ENCODE assay signal across 9 cellular contexts in the genomic region with DNA sequence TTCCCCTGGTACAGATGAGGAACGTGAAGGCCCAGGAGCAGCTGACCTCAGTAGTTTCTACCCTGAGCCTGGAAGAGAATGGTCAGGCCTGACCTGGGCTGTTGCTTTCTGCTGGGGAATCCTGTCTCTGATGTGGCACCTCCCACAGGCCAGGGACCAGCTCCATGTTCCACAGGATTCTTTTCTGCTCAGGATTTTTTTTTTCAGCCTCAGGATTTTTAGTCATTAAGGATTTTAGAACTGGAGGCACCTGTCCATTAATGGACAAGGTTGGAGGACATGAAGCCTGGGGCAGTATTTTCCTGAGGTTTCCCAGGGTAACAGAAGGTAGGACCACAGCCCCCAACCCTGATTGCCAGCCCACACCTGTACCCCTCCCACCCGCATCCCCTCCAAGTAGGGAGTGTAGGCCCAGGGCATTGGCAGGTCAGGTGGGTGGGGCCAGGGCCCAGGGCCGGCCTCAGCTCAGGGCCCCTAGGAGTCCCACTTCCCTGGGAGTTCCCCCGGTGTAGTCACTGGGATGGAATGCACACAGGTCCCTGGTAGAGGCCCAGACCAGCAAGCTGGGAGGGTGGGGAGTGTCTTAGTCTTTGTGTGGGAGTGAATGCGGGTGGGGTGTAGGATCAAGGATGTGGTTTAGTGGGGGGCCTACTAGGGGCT. TPM values are rescaled to one million over a fixed set of nuclear protein-coding genes. Genes with fewer than 3 reads are reported as not detected.
DNase-seq lines count a peak whose midpoint lies in the region; ATAC-seq, FAIRE-seq and TF ChIP-seq lines count a peak whose summit lies in the region.
"Had no signal": no experiment of that assay in that cellular context is flagged by ENCODE, and none has a peak within 500 bp of the region (broad histone marks: within the 10 kb centered on the region; RNA-seq: fewer than 3 reads in every experiment).

No MANE protein-coding gene starts in this region.

- H3K9me3 ChIP-seq in small intestine (ENCODE audit: control insufficient read depth, low read depth): no peaks in the 10 kb centered on the region

- H3K4me3 ChIP-seq in H7 (ENCODE audit: insufficient read depth, low read depth, low read length) (no peak overlapping the region), fibroblast of pulmonary artery (replicated peaks; ENCODE audit: low read depth, low read length) (no peak overlapping the region), small intestine (ENCODE audit: low read depth in 1 of 2, low read length in 2 of 2) (no peak overlapping the region)

- ATAC-seq in SK-N-SH treated with all-trans-retinoic acid at 6 μM for 48 hours (peak; percentile 87), HG03520 (IDR thresholded peaks at IDR 0.05; ENCODE audit: unreplicated experiment) (no peak)

- H3K27me3 ChIP-seq in H7 (ENCODE audit: control insufficient read depth, insufficient read depth, low read length): no peaks in the 10 kb centered on the region
- no peaks in the 10 kb centered on the region for H3K27me3 ChIP-seq in small intestine (ENCODE audit: control insufficient read depth in 2 of 2, insufficient read depth in 2 of 2, low read length in 2 of 2)

- WGBS in small intestine, 3 donors: 23 to 48% (median 35%) methylated on average over 5 of the region's 5 CpGs

- peaks cover 5 to 6% of the 10 kb centered on the region in 2 donors for H3K4me1 ChIP-seq in small intestine (ENCODE audit: control insufficient read depth in 2 of 2, insufficient read depth in 1 of 2, low read depth in 1 of 2, low read length in 1 of 2)

- TF ChIP-seq CTCF in fibroblast of pulmonary artery (IDR thresholded peaks at IDR 0.05; ENCODE audit: low read length, missing control alignments): no peak

- peak overlapping the region; percentile 55 to 69 for H3K27ac ChIP-seq in small intestine (ENCODE audit: low read depth in 1 of 2, low read length in 1 of 2)

- peak; percentile 79 for DNase-seq in H7
- peak; percentile 78 for DNase-seq in fibroblast of pulmonary artery (ENCODE audit: low read depth)
- peak; percentile 65 for DNase-seq in small intestine
- no peak for DNase-seq in C1 segment of cervical spinal cord (lab: John Stamatoyannopoulos, UW)
- DNase-seq in NCI-H2227 (lab: John Stamatoyannopoulos, UW; ENCODE audit: unreplicated experiment): no peak
- DNase-seq in GM12891 (ENCODE audit: insufficient read length, low spot score): no peak
- DNase-seq: activated CD4-positive, alpha-beta T cell treated with anti-CD3 and anti-CD28 coated beads, Interleukin-2, amount 50 U/mL, for 48 hours had no signal

- H3K36me3 ChIP-seq in H7 (replicated peaks; ENCODE audit: control insufficient read depth, insufficient read depth, low read length): no peaks in the 10 kb centered on the region
- H3K36me3 ChIP-seq in small intestine (ENCODE audit: control insufficient read depth in 2 of 2, insufficient read depth in 2 of 2, low read length in 2 of 2): no peaks in the 10 kb centered on the region

- FAIRE-seq in small intestine (lab: Jason Lieb, UNC): no peak
- no peak for FAIRE-seq in GM12891 (lab: Jason Lieb, UNC)

- TF ChIP-seq POLR2A in GM12891 (IDR thresholded peaks at IDR 0.05; ENCODE audit: low read depth, low read length): no peak

TF ChIP-seq in SK-N-SH treated with all-trans-retinoic acid at 6 μM for 48 hours, 23 proteins besides CTCF, POLR2A, EP300 and RAD21 (continues in another document):
- no peak for TF ChIP-seq SNAI2 (CRISPR knock-in tag; IDR thresholded peaks at IDR 0.05)
- TF ChIP-seq ARNTL (CRISPR knock-in tag; IDR thresholded peaks at IDR 0.05; ENCODE audit: borderline replicate concordance, low read depth): no peak
- no peak for TF ChIP-seq POU6F1 (CRISPR knock-in tag; IDR thresholded peaks at IDR 0.05; ENCODE audit: borderline replicate concordance, low read depth)
- no peak for TF ChIP-seq ZNF565 (CRISPR knock-in tag; conservative IDR thresholded peaks at IDR 0.05; ENCODE audit: low read depth)
- TF ChIP-seq ISL1 (CRISPR knock-in tag; IDR thresholded peaks at IDR 0.05): no peak
- no peak for TF ChIP-seq ZNF70 (CRISPR knock-in tag; IDR thresholded peaks at IDR 0.05)
- no peak for TF ChIP-seq PPARA (CRISPR knock-in tag; IDR thresholded peaks at IDR 0.05; ENCODE audit: borderline replicate concordance)
- no peak for TF ChIP-seq RARB (CRISPR knock-in tag; IDR thresholded peaks at IDR 0.05)

TF ChIP-seq in GM12891, 5 proteins besides CTCF, POLR2A, EP300 and RAD21:
- no peak for TF ChIP-seq TAF1 (IDR thresholded peaks at IDR 0.05; ENCODE audit: low read depth, low read length)
- TF ChIP-seq POU2F2 (IDR thresholded peaks at IDR 0.05; ENCODE audit: low read depth, low read length): no peak
- TF ChIP-seq PAX5 (IDR thresholded peaks at IDR 0.05; ENCODE audit: insufficient read depth, low read length, severe bottlenecking): no peak
- no peak for TF ChIP-seq POLR2AphosphoS5 (IDR thresholded peaks at IDR 0.05; ENCODE audit: low read depth, low read length)
- TF ChIP-seq SPI1 (IDR thresholded peaks at IDR 0.05; ENCODE audit: low read depth, low read length): no peak

RNA-seq across cellular contexts. Expression of gene BIK, which starts 16.1 kb away (rescaled TPM):
- 2.1 and 3.2 TPM in 2 replicates for total RNA-seq in H7 (2014; rRNA removed; shearing (Covaris generic))
- polyA plus RNA-seq in small intestine: 10 to 100 TPM; 14.7 to 26.2 (median 22.7) TPM
- 8.7 TPM for polyA plus RNA-seq in GM12891 (2012; ENCODE audit: low read depth, missing spikeins)

RNA-seq across cellular contexts. Expression of gene MCAT, which starts 16.6 kb away (rescaled TPM):
- total RNA-seq in H7 (2014; rRNA removed; shearing (Covaris generic)): 27.8 and 29.0 TPM in 2 replicates
- 10 to 100 TPM in 2 of 3 donors, 1 to 10 TPM in 1; 9.8 to 25.7 (median 11.6) TPM for polyA plus RNA-seq in small intestine
- polyA plus RNA-seq in GM12891 (2012; ENCODE audit: low read depth, missing spikeins): 12.8 TPM

RNA-seq across cellular contexts. Expression of gene TSPO, which starts 24.7 kb away (rescaled TPM):
- total RNA-seq in H7 (2014; rRNA removed; shearing (Covaris generic)): 39.4 and 45.1 TPM in 2 replicates
- 100 to 1,000 TPM; 222 to 375 (median 263) TPM for polyA plus RNA-seq in small intestine
- 5.6 TPM for polyA plus RNA-seq in GM12891 (2012; ENCODE audit: low read depth, missing spikeins)

RNA-seq across cellular contexts. Expression of gene TTLL1, which starts 37.4 kb away (rescaled TPM):
- total RNA-seq in H7 (2014; rRNA removed; shearing (Covaris generic)): 6.5 and 8.9 TPM in 2 replicates
- polyA plus RNA-seq in small intestine: 1 to 10 TPM; 1.1 to 4.2 (median 1.1) TPM
- polyA plus RNA-seq in GM12891 (2012; ENCODE audit: low read depth, missing spikeins): 5.2 TPM

Comparison
In these comparisons a context has a peak if more than half of its experiments do, and no peak if none do; other contexts are left out.
1. DNase-seq: peak in H7 (single experiment), fibroblast of pulmonary artery (single experiment) and small intestine (single experiment); none in C1 segment of cervical spinal cord (0 of 14), NCI-H2227 (single experiment) and GM12891 (single experiment).